ENCODE assay signal across 1 cellular context in the genomic region with DNA sequence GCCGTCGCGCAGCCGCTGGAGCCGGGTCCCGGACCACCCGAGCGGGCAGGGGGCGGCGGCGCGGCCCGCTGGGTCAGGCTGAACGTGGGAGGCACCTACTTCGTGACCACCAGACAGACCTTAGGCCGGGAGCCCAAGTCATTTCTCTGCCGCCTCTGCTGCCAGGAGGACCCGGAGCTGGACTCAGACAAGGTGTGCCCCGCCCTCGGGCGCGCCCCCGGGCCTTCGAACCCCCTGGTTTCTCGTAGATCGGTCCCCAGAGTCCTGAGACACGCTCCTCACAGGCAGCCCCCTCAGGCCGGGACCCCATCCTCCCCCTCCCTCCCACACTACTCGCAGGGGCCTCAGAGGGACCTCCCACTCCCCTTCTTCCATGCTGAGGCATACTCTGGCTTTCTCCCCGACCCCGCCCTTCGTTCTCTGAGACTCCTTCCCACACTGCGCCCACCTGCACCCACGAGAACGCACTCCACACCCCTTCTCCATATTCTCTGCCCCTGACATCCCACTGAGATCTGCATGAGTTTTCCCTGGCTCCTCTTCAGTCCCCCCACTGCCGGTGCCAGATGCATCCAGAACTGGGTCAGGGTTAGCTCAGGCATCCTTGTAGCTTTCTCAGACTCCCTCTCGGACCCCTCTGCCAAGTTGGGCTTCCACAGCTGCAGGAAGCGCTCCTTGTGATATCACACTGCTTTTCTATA.
TF ChIP-seq lines count a peak whose summit lies in the region.

No MANE protein-coding gene starts in this region.

TF ChIP-seq in HepG2, 621 proteins besides CTCF, POLR2A, EP300 and RAD21 (continued from another document and continues in another):
- TF ChIP-seq, protein P1, sequence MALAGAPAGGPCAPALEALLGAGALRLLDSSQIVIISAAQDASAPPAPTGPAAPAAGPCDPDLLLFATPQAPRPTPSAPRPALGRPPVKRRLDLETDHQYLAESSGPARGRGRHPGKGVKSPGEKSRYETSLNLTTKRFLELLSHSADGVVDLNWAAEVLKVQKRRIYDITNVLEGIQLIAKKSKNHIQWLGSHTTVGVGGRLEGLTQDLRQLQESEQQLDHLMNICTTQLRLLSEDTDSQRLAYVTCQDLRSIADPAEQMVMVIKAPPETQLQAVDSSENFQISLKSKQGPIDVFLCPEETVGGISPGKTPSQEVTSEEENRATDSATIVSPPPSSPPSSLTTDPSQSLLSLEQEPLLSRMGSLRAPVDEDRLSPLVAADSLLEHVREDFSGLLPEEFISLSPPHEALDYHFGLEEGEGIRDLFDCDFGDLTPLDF (CRISPR knock-in tag; IDR thresholded peaks at IDR 0.05) = no peak
- no peak for TF ChIP-seq THAP11 (CRISPR knock-in tag; IDR thresholded peaks at IDR 0.05)
- TF ChIP-seq ZFY (CRISPR knock-in tag; IDR thresholded peaks at IDR 0.05) = no peak; the same call in 1 of the 2 replicates
- no peak for TF ChIP-seq ARID2 (CRISPR knock-in tag; IDR thresholded peaks at IDR 0.05; ENCODE audit: borderline replicate concordance)
- TF ChIP-seq HOXA5 (CRISPR knock-in tag; IDR thresholded peaks at IDR 0.05) = no peak
- TF ChIP-seq ZNF441 (CRISPR knock-in tag; IDR thresholded peaks at IDR 0.05; ENCODE audit: borderline replicate concordance) = no peak
- TF ChIP-seq HHEX (CRISPR knock-in tag; IDR thresholded peaks at IDR 0.05) = no peak
- TF ChIP-seq NKX3-1 (CRISPR knock-in tag; IDR thresholded peaks at IDR 0.05) = no peak
- TF ChIP-seq ZNF747 (CRISPR knock-in tag; IDR thresholded peaks at IDR 0.05; ENCODE audit: borderline replicate concordance) = peak; percentile 17
- TF ChIP-seq KAT8 (CRISPR knock-in tag; IDR thresholded peaks at IDR 0.05) = no peak
- TF ChIP-seq HBP1 (CRISPR knock-in tag; IDR thresholded peaks at IDR 0.05; ENCODE audit: low read depth) = no peak
- no peak for TF ChIP-seq TBX3 (IDR thresholded peaks at IDR 0.05; ENCODE audit: borderline replicate concordance)
- TF ChIP-seq PRMT3 (CRISPR knock-in tag; IDR thresholded peaks at IDR 0.05; ENCODE audit: borderline replicate concordance, low read depth) = no peak
- no peak for TF ChIP-seq ZNF160 (CRISPR knock-in tag; IDR thresholded peaks at IDR 0.05)
- no peak for TF ChIP-seq MBD4 (IDR thresholded peaks at IDR 0.05; ENCODE audit: borderline replicate concordance, low read length)
- TF ChIP-seq, protein P2, sequence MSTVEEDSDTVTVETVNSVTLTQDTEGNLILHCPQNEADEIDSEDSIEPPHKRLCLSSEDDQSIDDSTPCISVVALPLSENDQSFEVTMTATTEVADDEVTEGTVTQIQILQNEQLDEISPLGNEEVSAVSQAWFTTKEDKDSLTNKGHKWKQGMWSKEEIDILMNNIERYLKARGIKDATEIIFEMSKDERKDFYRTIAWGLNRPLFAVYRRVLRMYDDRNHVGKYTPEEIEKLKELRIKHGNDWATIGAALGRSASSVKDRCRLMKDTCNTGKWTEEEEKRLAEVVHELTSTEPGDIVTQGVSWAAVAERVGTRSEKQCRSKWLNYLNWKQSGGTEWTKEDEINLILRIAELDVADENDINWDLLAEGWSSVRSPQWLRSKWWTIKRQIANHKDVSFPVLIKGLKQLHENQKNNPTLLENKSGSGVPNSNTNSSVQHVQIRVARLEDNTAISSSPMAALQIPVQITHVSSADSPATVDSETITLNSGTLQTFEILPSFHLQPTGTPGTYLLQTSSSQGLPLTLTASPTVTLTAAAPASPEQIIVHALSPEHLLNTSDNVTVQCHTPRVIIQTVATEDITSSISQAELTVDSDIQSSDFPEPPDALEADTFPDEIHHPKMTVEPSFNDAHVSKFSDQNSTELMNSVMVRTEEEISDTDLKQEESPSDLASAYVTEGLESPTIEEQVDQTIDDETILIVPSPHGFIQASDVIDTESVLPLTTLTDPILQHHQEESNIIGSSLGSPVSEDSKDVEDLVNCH (CRISPR knock-in tag; IDR thresholded peaks at IDR 0.05) = no peak
- no peak for TF ChIP-seq AKAP8 (CRISPR knock-in tag; IDR thresholded peaks at IDR 0.05)
- TF ChIP-seq ELF4 (CRISPR knock-in tag; IDR thresholded peaks at IDR 0.05; ENCODE audit: borderline replicate concordance) = 0 out of 2 replicates have a peak, but pooled peaks have one; percentile 62
- TF ChIP-seq FOXK2 (IDR thresholded peaks at IDR 0.05) = no peak
- TF ChIP-seq TCF12 (IDR thresholded peaks at IDR 0.05) = no peak
- TF ChIP-seq TCF12 (CRISPR knock-in tag; IDR thresholded peaks at IDR 0.05) = peak; percentile 20; the same call in 1 of the 2 replicates
- TF ChIP-seq TSC22D2 (CRISPR knock-in tag; IDR thresholded peaks at IDR 0.05; ENCODE audit: borderline replicate concordance) = no peak
- TF ChIP-seq ZFP37 (CRISPR knock-in tag; IDR thresholded peaks at IDR 0.05; ENCODE audit: borderline replicate concordance) = no peak
- no peak for TF ChIP-seq SMARCC2 (IDR thresholded peaks at IDR 0.05)
- TF ChIP-seq ZSCAN25 (CRISPR knock-in tag; IDR thresholded peaks at IDR 0.05) = no peak
- TF ChIP-seq TBL1XR1 (IDR thresholded peaks at IDR 0.05; ENCODE audit: borderline replicate concordance, low read length, partially characterized antibody) = no peak
- TF ChIP-seq, protein P3, sequence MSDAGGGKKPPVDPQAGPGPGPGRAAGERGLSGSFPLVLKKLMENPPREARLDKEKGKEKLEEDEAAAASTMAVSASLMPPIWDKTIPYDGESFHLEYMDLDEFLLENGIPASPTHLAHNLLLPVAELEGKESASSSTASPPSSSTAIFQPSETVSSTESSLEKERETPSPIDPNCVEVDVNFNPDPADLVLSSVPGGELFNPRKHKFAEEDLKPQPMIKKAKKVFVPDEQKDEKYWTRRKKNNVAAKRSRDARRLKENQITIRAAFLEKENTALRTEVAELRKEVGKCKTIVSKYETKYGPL (CRISPR knock-in tag; IDR thresholded peaks at IDR 0.05) = no peak
- no peak for TF ChIP-seq SRSF9 (IDR thresholded peaks at IDR 0.05; ENCODE audit: borderline replicate concordance, insufficient read depth, low read depth, low read length, poor library complexity, severe bottlenecking)
- no peak for TF ChIP-seq SCMH1 (CRISPR knock-in tag; IDR thresholded peaks at IDR 0.05; ENCODE audit: borderline replicate concordance)
- TF ChIP-seq, protein P4, sequence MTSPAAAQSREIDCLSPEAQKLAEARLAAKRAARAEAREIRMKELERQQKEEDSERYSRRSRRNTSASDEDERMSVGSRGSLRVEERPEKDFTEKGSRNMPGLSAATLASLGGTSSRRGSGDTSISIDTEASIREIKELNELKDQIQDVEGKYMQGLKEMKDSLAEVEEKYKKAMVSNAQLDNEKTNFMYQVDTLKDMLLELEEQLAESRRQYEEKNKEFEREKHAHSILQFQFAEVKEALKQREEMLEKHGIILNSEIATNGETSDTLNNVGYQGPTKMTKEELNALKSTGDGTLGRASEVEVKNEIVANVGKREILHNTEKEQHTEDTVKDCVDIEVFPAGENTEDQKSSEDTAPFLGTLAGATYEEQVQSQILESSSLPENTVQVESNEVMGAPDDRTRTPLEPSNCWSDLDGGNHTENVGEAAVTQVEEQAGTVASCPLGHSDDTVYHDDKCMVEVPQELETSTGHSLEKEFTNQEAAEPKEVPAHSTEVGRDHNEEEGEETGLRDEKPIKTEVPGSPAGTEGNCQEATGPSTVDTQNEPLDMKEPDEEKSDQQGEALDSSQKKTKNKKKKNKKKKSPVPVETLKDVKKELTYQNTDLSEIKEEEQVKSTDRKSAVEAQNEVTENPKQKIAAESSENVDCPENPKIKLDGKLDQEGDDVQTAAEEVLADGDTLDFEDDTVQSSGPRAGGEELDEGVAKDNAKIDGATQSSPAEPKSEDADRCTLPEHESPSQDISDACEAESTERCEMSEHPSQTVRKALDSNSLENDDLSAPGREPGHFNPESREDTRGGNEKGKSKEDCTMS (CRISPR knock-in tag; conservative IDR thresholded peaks at IDR 0.05) = no peak
- no peak for TF ChIP-seq ZNF138 (CRISPR knock-in tag; IDR thresholded peaks at IDR 0.05; ENCODE audit: low read depth)
- no peak for TF ChIP-seq MAFF (IDR thresholded peaks at IDR 0.05; ENCODE audit: low read depth, low read length)
- TF ChIP-seq ZNF777 (CRISPR knock-in tag; IDR thresholded peaks at IDR 0.05) = no peak; the same call in none of the 2 replicates
- TF ChIP-seq MIER3 (CRISPR knock-in tag; IDR thresholded peaks at IDR 0.05; ENCODE audit: borderline replicate concordance) = no peak
- TF ChIP-seq ZNF230 (CRISPR knock-in tag; IDR thresholded peaks at IDR 0.05) = 0 out of 2 replicates have a peak, but pooled peaks have one; percentile 18
- no peak for TF ChIP-seq ZC3H4 (CRISPR knock-in tag; IDR thresholded peaks at IDR 0.05; ENCODE audit: borderline replicate concordance)
- no peak for TF ChIP-seq ZNF7 (CRISPR knock-in tag; IDR thresholded peaks at IDR 0.05)
- TF ChIP-seq, protein P5, sequence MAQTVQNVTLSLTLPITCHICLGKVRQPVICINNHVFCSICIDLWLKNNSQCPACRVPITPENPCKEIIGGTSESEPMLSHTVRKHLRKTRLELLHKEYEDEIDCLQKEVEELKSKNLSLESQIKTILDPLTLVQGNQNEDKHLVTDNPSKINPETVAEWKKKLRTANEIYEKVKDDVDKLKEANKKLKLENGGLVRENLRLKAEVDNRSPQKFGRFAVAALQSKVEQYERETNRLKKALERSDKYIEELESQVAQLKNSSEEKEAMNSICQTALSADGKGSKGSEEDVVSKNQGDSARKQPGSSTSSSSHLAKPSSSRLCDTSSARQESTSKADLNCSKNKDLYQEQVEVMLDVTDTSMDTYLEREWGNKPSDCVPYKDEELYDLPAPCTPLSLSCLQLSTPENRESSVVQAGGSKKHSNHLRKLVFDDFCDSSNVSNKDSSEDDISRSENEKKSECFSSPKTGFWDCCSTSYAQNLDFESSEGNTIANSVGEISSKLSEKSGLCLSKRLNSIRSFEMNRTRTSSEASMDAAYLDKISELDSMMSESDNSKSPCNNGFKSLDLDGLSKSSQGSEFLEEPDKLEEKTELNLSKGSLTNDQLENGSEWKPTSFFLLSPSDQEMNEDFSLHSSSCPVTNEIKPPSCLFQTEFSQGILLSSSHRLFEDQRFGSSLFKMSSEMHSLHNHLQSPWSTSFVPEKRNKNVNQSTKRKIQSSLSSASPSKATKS (CRISPR knock-in tag; IDR thresholded peaks at IDR 0.05) = no peak
- TF ChIP-seq REL (CRISPR knock-in tag; conservative IDR thresholded peaks at IDR 0.05) = no peak
- no peak for TF ChIP-seq ZNF850 (CRISPR knock-in tag; conservative IDR thresholded peaks at IDR 0.05)
- TF ChIP-seq ATF7 (IDR thresholded peaks at IDR 0.05) = no peak
- TF ChIP-seq ATF7 (CRISPR knock-in tag; IDR thresholded peaks at IDR 0.05) = no peak
- TF ChIP-seq KDM2A (CRISPR knock-in tag; IDR thresholded peaks at IDR 0.05; ENCODE audit: borderline replicate concordance, low read depth) = no peak
- TF ChIP-seq EEA1 (CRISPR knock-in tag; IDR thresholded peaks at IDR 0.05; ENCODE audit: borderline replicate concordance) = 0 out of 2 replicates have a peak, but pooled peaks have one; percentile 14
- TF ChIP-seq ZNF343 (CRISPR knock-in tag; IDR thresholded peaks at IDR 0.05) = no peak
- TF ChIP-seq, protein P6, sequence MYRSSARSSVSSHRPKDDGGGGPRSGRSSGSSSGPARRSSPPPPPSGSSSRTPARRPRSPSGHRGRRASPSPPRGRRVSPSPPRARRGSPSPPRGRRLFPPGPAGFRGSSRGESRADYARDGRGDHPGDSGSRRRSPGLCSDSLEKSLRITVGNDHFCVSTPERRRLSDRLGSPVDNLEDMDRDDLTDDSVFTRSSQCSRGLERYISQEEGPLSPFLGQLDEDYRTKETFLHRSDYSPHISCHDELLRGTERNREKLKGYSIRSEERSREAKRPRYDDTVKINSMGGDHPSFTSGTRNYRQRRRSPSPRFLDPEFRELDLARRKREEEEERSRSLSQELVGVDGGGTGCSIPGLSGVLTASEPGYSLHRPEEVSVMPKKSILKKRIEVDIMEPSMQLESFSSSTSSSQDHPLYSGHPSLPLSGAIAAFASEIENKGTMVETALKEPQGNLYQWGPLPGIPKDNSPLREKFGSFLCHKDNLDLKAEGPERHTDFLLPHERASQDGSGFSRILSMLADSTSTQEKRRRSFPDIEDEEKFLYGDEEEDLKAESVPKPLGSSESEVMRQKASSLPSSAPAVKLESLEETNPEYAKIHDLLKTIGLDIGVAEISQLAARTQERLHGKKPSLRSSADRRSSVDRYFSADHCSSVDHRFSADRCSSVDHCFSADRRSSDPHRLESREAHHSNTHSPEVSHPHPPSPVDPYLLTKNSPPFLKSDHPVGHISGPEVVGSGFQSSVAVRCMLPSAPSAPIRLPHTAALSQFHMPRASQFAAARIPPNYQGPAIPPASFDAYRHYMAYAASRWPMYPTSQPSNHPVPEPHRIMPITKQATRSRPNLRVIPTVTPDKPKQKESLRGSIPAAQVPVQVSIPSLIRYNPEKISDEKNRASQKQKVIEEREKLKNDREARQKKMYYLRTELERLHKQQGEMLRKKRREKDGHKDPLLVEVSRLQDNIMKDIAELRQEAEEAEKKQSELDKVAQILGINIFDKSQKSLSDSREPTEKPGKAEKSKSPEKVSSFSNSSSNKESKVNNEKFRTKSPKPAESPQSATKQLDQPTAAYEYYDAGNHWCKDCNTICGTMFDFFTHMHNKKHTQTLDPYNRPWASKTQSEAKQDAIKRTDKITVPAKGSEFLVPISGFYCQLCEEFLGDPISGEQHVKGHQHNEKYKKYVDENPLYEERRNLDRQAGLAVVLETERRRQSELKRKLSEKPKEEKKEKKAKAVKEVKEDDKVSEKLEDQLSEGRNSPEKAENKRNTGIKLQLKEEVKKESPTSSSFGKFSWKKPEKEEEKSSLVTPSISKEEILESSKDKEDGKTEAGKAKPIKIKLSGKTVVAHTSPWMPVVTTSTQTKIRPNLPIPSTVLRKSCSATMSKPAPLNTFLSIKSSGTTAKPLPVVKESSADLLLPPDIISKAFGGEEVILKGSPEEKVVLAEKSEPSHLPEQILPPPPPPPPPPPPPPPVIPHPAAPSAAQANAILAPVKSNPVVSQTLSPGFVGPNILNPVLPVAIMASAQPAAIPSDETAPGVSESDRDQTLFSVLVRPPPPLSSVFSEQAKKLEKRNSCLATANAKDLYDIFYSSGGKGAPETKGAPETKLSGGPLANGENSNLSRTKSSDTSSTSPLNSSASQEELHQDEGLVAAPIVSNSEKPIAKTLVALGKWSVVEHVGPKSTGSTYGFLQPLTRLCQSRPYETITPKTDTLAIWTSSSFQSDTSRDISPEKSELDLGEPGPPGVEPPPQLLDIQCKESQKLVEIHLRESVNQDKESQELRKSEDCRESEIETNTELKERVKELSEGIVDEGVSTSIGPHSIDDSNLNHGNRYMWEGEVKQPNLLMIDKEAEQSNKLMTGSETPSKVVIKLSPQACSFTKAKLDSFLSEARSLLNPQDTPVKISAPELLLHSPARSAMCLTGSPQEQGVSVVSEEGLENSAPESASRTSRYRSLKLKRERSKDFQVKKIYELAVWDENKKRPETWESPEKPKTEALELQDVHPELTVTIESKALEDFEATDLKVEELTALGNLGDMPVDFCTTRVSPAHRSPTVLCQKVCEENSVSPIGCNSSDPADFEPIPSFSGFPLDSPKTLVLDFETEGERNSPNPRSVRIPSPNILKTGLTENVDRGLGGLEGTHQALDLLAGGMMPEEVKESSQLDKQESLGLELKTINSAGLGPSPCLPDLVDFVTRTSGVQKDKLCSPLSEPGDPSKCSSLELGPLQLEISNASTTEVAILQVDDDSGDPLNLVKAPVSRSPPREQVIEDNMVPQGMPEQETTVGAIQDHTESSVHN (CRISPR knock-in tag; IDR thresholded peaks at IDR 0.05) = no peak
- TF ChIP-seq ZNF563 (CRISPR knock-in tag; IDR thresholded peaks at IDR 0.05) = no peak
